13 cellular contexts compared by ENCODE assay signal in the genomic region with DNA sequence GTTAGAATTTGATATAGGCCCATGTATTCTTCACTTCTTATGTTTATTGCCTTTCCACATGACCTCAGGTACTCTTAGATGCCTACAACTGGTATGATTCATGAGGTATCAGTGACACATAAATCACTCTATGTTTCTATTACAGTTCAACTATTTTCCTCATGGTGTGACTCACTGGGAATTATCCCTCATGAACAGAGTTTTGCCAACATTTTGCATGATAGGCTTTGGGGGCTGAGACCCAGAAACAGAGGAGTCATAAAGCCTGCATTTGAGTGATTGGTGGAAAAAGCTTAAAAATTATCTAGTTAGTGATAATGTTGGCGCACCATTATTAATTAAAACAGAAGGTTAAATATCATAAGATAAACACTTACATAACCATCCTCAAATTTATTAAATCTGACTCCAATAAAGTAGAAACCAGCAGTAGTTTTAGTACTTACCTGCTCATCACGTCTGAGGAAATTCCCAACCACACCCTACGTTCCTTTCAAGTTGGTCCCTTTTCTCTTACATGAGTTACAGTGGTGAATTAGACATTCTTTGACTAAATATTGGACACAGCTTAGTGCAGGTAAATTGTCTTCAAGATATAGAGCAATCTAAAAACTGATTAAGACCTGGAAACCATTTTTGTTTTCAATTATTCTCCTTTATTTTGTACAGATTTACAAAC.
A peak's percentile ranks its signal among the peaks of the same experiment; 100 is the strongest.
DNase-seq lines count a peak whose midpoint lies in the region; ATAC-seq, FAIRE-seq and TF ChIP-seq lines count a peak whose summit lies in the region.
"Had no signal": no experiment of that assay in that cellular context is flagged by ENCODE, and none has a peak within 500 bp of the region (broad histone marks: within the 10 kb centered on the region; RNA-seq: fewer than 3 reads in every experiment).

No MANE protein-coding gene starts in this region.

- H3K27me3 ChIP-seq in GM12878 (replicated peaks in 1 of 2; ENCODE audit: control insufficient read depth in 2 of 2, insufficient read depth in 2 of 2, low read length in 1 of 2) (no peaks in the 10 kb centered on the region), BE2C (no peaks in the 10 kb centered on the region), small intestine (ENCODE audit: control insufficient read depth in 2 of 2, insufficient read depth in 2 of 2, low read length in 2 of 2) (no peaks in the 10 kb centered on the region)
- H3K27me3 ChIP-seq: adrenal gland had no signal

- no peak overlapping the region for H3K9ac ChIP-seq in GM12878 (ENCODE audit: control insufficient read depth, insufficient read depth, low read length)

- in situ Hi-C loops in GM12878 (cut with MboI) = no loop called here

- H2AFZ ChIP-seq in GM12878 (ENCODE audit: control insufficient read depth, low read depth, low read length) = no peak overlapping the region

- H3K4me1 ChIP-seq in GM12878 (ENCODE audit: control insufficient read depth, insufficient read depth, low read length) = peaks cover 39% of the 10 kb centered on the region
- no peaks in the 10 kb centered on the region for H3K4me1 ChIP-seq in BE2C
- no peaks in the 10 kb centered on the region for H3K4me1 ChIP-seq in small intestine (ENCODE audit: control insufficient read depth in 2 of 2, insufficient read depth in 1 of 2, low read depth in 1 of 2, low read length in 1 of 2)
- H3K4me1 ChIP-seq: adrenal gland had no signal

- H3K36me3 ChIP-seq in GM12878 (ENCODE audit: control insufficient read depth in 2 of 2, insufficient read depth in 2 of 2, low read length in 1 of 2) (no peaks in the 10 kb centered on the region), BE2C (no peaks in the 10 kb centered on the region), small intestine (ENCODE audit: control insufficient read depth in 2 of 2, insufficient read depth in 2 of 2, low read length in 2 of 2) (no peaks in the 10 kb centered on the region)
- H3K36me3 ChIP-seq: adrenal gland had no signal

- no peaks in the 10 kb centered on the region; the same call in 1 of the 3 replicates for H3K9me3 ChIP-seq in GM12878 (replicated peaks; ENCODE audit: control insufficient read depth, insufficient read depth, low read length)
- H3K9me3 ChIP-seq in BE2C = no peaks in the 10 kb centered on the region
- H3K9me3 ChIP-seq in small intestine (ENCODE audit: control insufficient read depth, low read depth) = no peaks in the 10 kb centered on the region
- H3K9me3 ChIP-seq: adrenal gland had no signal

- no peak for TF ChIP-seq CTCF in GM12878 (IDR thresholded peaks at IDR 0.05 in 2 of 3, conservative IDR thresholded peaks at IDR 0.05 in 1 of 3; ENCODE audit: control insufficient read depth in 2 of 3, extremely low read depth in 1 of 3, insufficient read depth in 1 of 3, low read depth in 3 of 3, low read length in 3 of 3)
- TF ChIP-seq CTCF in omental fat pad (IDR thresholded peaks at IDR 0.05) = no peak
- no peak for TF ChIP-seq CTCF in BE2C (IDR thresholded peaks at IDR 0.05; ENCODE audit: low read depth, low read length)

- TF ChIP-seq EP300 in GM12878 (IDR thresholded peaks at IDR 0.05; ENCODE audit: borderline replicate concordance in 1 of 2, control insufficient read depth in 1 of 2, low read depth in 2 of 2, low read length in 2 of 2) = peak in 1 of 2 experiments; percentile 30; a peak in 1 of 4 replicates

- FAIRE-seq in GM12892 (lab: Jason Lieb, UNC) (peak; percentile 58), GM12878 (lab: Jason Lieb, UNC) (no peak), small intestine (lab: Jason Lieb, UNC) (no peak)

- H3K4me2 ChIP-seq in GM12878 (ENCODE audit: control insufficient read depth, insufficient read depth) = no peak overlapping the region

- 95% methylated on average over 3 of the region's 3 CpGs for WGBS in GM12878 (ENCODE audit: insufficient coverage, insufficient replicate concordance, low lambda C conversion rate, missing lambda C conversion rate)
- 73 to 92% (median 80%) methylated on average over 3 of the region's 3 CpGs for WGBS in small intestine, 3 donors

- TF ChIP-seq RAD21 in GM12878 (IDR thresholded peaks at IDR 0.05; ENCODE audit: insufficient read depth, low read depth, low read length) = peak; percentile 1; the same call in 1 of the 2 replicates

- H3K4me3 ChIP-seq in GM12878 = no peak overlapping the region
- no peak overlapping the region for H3K4me3 ChIP-seq in BE2C (ENCODE audit: low read depth, low read length)
- no peak overlapping the region for H3K4me3 ChIP-seq in small intestine (ENCODE audit: low read depth in 1 of 2, low read length in 2 of 2)
- H3K4me3 ChIP-seq: adrenal gland had no signal

- no TSS peak for BruUV-seq in GM12878 (replicated peaks; lab: Mats Ljungman, UMichigan)

- CTCF ChIA-PET in GM12878 (lab: Yijun Ruan, JAX) = interaction anchor here (2.7 to 3.0 kb wide), 2 partner anchors 10 to 12 kb away, joined by 13 to 17 read pairs; no protein-coding TSS in a partner anchor

- intact Hi-C loops in GM12878 (cut with micrococcal nuclease; ENCODE audit: unreplicated experiment) = loop anchor here (5.0 kb wide), 2 partner anchors 51 to 456 kb away; no protein-coding TSS in a partner anchor

- H3K27ac ChIP-seq in GM12878 (ENCODE audit: control insufficient read depth, insufficient read depth) = peak overlapping the region; percentile 59
- no peak overlapping the region for H3K27ac ChIP-seq in small intestine (ENCODE audit: low read depth in 1 of 2, low read length in 1 of 2)
- H3K27ac ChIP-seq: adrenal gland had no signal

- no peaks in the 10 kb centered on the region for H4K20me1 ChIP-seq in GM12878 (ENCODE audit: control insufficient read depth, insufficient read depth)

- TF ChIP-seq POLR2A in GM12892 (IDR thresholded peaks at IDR 0.05; ENCODE audit: low read depth, low read length) (no peak), GM12878 (IDR thresholded peaks at IDR 0.05; ENCODE audit: low read depth, low read length) (no peak)

- SMC1A ChIA-PET in GM12878 (lab: Charles Lee; ENCODE audit: uncharacterized antibody, unreplicated experiment) = interaction anchor here (0.6 to 2.9 kb wide), 7 partner anchors 12 to 174 kb away, joined by 3 to 33 read pairs (median 4); no protein-coding TSS in a partner anchor

- no peaks in the 10 kb centered on the region for H3K79me2 ChIP-seq in GM12878 (ENCODE audit: control insufficient read depth, insufficient read depth, low read length)

- ATAC-seq in HG03378 (IDR thresholded peaks at IDR 0.05; ENCODE audit: unreplicated experiment) (peak; percentile 48), GM12878 (peak; percentile 54), omental fat pad (ENCODE audit: low FRiP score) (peak; percentile 53), HG02840 (IDR thresholded peaks at IDR 0.05; ENCODE audit: low FRiP score, unreplicated experiment) (no peak)
- ATAC-seq: activated CD8-positive, alpha-beta T cell treated with anti-CD3 and anti-CD28 coated beads, Interleukin-2, amount 10 ng/mL, durations not matched to agents 7 days and 5 days had no signal

- RAD21 ChIA-PET in GM12878 (lab: Charles Lee; ENCODE audit: unreplicated experiment) = interaction anchor here (1.0 to 2.3 kb wide), 4 partner anchors 11 to 62 kb away, joined by 3 to 21 read pairs (median 5); no protein-coding TSS in a partner anchor

- POLR2A ChIA-PET in GM12878 (lab: Charles Lee) = interaction anchor here (1.5 kb wide), 1 partner anchor 67 kb away, joined by 4 read pairs; no protein-coding TSS in a partner anchor

- DNase-seq in GM12892 (ENCODE audit: insufficient read length) (no peak), GM12878 (ENCODE audit: low read depth, low spot score) (no peak), omental fat pad (ENCODE audit: low spot score) (no peak), NCI-H1105 (lab: John Stamatoyannopoulos, UW) (no peak), BE2C (no peak), small intestine (no peak)
- DNase-seq: activated CD8-positive, alpha-beta T cell treated with anti-CD3 and anti-CD28 coated beads, Interleukin-2, amount 10 ng/mL, durations not matched to agents 7 days and 5 days; adrenal gland; glutamatergic neuron; NCI-H510A treated with DMSO at 0.1 percent for 48 hours; SW 1271 had no signal

TF ChIP-seq in GM12878, 131 proteins besides CTCF, POLR2A, EP300 and RAD21 (continues in another document):
- TF ChIP-seq IKZF2 (IDR thresholded peaks at IDR 0.05) = peak; percentile 68 to 73; a peak in 3 of 4 replicates
- TF ChIP-seq, protein P1, sequence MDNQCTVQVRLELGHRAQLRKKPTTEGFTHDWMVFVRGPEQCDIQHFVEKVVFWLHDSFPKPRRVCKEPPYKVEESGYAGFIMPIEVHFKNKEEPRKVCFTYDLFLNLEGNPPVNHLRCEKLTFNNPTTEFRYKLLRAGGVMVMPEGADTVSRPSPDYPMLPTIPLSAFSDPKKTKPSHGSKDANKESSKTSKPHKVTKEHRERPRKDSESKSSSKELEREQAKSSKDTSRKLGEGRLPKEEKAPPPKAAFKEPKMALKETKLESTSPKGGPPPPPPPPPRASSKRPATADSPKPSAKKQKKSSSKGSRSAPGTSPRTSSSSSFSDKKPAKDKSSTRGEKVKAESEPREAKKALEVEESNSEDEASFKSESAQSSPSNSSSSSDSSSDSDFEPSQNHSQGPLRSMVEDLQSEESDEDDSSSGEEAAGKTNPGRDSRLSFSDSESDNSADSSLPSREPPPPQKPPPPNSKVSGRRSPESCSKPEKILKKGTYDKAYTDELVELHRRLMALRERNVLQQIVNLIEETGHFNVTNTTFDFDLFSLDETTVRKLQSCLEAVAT (IDR thresholded peaks at IDR 0.05) = no peak
- TF ChIP-seq, protein P2, sequence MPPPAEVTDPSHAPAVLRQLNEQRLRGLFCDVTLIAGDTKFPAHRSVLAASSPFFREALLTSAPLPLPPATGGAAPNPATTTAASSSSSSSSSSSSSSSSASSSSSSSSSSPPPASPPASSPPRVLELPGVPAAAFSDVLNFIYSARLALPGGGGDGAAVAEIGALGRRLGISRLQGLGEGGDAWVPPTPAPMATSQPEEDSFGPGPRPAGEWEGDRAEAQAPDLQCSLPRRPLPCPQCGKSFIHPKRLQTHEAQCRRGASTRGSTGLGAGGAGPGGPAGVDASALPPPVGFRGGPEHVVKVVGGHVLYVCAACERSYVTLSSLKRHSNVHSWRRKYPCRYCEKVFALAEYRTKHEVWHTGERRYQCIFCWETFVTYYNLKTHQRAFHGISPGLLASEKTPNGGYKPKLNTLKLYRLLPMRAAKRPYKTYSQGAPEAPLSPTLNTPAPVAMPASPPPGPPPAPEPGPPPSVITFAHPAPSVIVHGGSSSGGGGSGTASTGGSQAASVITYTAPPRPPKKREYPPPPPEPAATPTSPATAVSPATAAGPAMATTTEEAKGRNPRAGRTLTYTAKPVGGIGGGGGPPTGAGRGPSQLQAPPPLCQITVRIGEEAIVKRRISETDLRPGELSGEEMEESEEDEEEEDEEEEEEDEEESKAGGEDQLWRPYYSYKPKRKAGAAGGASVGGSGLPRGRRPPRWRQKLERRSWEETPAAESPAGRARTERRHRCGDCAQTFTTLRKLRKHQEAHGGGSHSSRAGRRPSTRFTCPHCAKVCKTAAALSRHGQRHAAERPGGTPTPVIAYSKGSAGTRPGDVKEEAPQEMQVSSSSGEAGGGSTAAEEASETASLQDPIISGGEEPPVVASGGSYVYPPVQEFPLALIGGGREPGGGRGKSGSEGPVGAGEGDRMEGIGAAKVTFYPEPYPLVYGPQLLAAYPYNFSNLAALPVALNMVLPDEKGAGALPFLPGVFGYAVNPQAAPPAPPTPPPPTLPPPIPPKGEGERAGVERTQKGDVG (CRISPR knock-in tag; IDR thresholded peaks at IDR 0.05) = no peak
